2 cellular contexts compared by ENCODE assay signal in the genomic region with DNA sequence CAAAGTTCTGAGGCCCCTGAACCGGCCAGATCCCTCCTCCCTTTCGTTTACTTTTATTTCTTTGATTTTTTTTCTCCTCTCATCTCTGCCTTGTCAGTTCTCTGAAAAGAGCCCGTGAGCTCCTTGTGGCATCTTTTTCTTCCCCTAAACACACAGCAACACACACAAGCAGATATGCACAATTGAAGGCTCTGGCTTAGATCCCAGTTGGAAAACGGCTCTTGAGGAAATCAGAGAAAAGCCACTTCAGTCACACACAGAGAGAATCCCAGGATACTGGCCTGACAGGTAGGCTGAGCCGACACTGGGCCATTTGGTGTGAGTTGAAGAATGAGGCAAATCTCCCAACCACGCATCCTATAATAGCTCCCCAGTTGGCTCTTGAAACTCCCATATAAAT.
TF ChIP-seq lines count a peak whose summit lies in the region.

No MANE protein-coding gene starts in this region.

TF ChIP-seq in HepG2, 621 proteins besides CTCF, POLR2A, EP300 and RAD21:
- TF ChIP-seq, protein P1, sequence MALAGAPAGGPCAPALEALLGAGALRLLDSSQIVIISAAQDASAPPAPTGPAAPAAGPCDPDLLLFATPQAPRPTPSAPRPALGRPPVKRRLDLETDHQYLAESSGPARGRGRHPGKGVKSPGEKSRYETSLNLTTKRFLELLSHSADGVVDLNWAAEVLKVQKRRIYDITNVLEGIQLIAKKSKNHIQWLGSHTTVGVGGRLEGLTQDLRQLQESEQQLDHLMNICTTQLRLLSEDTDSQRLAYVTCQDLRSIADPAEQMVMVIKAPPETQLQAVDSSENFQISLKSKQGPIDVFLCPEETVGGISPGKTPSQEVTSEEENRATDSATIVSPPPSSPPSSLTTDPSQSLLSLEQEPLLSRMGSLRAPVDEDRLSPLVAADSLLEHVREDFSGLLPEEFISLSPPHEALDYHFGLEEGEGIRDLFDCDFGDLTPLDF (CRISPR knock-in tag; IDR thresholded peaks at IDR 0.05): no peak
- TF ChIP-seq PCBP2 (optimal IDR thresholded peaks at IDR 0.05; ENCODE audit: low read depth, low read length, poor library complexity, severe bottlenecking) (no peak), NR2C2 (CRISPR knock-in tag; IDR thresholded peaks at IDR 0.05; ENCODE audit: borderline replicate concordance) (no peak), ZMAT3 (CRISPR knock-in tag; conservative IDR thresholded peaks at IDR 0.05) (no peak), NR3C1 (CRISPR knock-in tag; IDR thresholded peaks at IDR 0.05) (no peak), NKX3-1 (CRISPR knock-in tag; IDR thresholded peaks at IDR 0.05) (no peak), GATAD2A (CRISPR knock-in tag; IDR thresholded peaks at IDR 0.05) (no peak), TOPORS (CRISPR knock-in tag; IDR thresholded peaks at IDR 0.05) (no peak)
- TF ChIP-seq, protein P2, sequence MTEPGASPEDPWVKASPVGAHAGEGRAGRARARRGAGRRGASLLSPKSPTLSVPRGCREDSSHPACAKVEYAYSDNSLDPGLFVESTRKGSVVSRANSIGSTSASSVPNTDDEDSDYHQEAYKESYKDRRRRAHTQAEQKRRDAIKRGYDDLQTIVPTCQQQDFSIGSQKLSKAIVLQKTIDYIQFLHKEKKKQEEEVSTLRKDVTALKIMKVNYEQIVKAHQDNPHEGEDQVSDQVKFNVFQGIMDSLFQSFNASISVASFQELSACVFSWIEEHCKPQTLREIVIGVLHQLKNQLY (CRISPR knock-in tag; IDR thresholded peaks at IDR 0.05): no peak

TF ChIP-seq in K562, 482 proteins besides CTCF, POLR2A, EP300 and RAD21:
- TF ChIP-seq BDP1 (IDR thresholded peaks at IDR 0.05; ENCODE audit: insufficient read depth, insufficient read length) (no peak), SMARCC2 (IDR thresholded peaks at IDR 0.05; ENCODE audit: low read depth) (no peak), SPI1 (IDR thresholded peaks at IDR 0.05; ENCODE audit: borderline replicate concordance, low read depth, low read length) (no peak), TFAP4 (CRISPR knock-in tag; IDR thresholded peaks at IDR 0.05; ENCODE audit: borderline replicate concordance) (no peak), SOX6 (IDR thresholded peaks at IDR 0.05) (no peak), CXXC5 (CRISPR knock-in tag; IDR thresholded peaks at IDR 0.05) (no peak), RNF2 (IDR thresholded peaks at IDR 0.05) (no peak), RBM17 (IDR thresholded peaks at IDR 0.05; ENCODE audit: borderline replicate concordance, low read depth, low read length) (no peak)
- TF ChIP-seq, protein P3, sequence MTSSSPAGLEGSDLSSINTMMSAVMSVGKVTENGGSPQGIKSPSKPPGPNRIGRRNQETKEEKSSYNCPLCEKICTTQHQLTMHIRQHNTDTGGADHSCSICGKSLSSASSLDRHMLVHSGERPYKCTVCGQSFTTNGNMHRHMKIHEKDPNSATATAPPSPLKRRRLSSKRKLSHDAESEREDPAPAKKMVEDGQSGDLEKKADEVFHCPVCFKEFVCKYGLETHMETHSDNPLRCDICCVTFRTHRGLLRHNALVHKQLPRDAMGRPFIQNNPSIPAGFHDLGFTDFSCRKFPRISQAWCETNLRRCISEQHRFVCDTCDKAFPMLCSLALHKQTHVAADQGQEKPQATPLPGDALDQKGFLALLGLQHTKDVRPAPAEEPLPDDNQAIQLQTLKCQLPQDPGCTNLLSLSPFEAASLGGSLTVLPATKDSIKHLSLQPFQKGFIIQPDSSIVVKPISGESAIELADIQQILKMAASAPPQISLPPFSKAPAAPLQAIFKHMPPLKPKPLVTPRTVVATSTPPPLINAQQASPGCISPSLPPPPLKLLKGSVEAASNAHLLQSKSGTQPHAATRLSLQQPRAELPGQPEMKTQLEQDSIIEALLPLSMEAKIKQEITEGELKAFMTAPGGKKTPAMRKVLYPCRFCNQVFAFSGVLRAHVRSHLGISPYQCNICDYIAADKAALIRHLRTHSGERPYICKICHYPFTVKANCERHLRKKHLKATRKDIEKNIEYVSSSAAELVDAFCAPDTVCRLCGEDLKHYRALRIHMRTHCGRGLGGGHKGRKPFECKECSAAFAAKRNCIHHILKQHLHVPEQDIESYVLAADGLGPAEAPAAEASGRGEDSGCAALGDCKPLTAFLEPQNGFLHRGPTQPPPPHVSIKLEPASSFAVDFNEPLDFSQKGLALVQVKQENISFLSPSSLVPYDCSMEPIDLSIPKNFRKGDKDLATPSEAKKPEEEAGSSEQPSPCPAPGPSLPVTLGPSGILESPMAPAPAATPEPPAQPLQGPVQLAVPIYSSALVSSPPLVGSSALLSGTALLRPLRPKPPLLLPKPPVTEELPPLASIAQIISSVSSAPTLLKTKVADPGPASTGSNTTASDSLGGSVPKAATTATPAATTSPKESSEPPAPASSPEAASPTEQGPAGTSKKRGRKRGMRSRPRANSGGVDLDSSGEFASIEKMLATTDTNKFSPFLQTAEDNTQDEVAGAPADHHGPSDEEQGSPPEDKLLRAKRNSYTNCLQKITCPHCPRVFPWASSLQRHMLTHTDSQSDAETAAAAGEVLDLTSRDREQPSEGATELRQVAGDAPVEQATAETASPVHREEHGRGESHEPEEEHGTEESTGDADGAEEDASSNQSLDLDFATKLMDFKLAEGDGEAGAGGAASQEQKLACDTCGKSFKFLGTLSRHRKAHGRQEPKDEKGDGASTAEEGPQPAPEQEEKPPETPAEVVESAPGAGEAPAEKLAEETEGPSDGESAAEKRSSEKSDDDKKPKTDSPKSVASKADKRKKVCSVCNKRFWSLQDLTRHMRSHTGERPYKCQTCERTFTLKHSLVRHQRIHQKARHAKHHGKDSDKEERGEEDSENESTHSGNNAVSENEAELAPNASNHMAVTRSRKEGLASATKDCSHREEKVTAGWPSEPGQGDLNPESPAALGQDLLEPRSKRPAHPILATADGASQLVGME (CRISPR knock-in tag; IDR thresholded peaks at IDR 0.05): no peak
